In the genomic region with DNA sequence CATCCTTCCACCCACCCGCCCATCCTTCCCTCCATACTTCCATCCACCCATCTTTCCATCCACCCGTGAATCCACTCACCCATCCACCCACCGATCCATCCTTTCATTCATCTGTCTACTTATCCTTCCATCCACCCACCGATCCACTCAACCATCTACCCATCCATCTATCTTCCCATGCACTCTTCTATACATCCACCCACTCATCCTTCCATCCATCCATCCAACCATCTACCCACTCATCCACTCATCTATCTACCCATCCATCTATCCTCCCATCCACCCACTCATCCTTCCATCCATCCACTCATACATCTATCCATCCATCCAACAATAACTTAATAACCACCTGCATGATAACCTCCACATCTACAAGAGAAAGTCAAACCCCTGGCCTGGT, we compare ENCODE assay signal across 30 cellular contexts. TPM values are rescaled to one million over a fixed set of nuclear protein-coding genes. Genes with fewer than 3 reads are reported as not detected.
"Had no signal": no experiment of that assay in that cellular context is flagged by ENCODE, and none has a peak within 500 bp of the region (broad histone marks: within the 10 kb centered on the region; RNA-seq: fewer than 3 reads in every experiment).

No MANE protein-coding gene starts in this region.

- H3K4me1 ChIP-seq: colonic mucosa, gastrocnemius medialis, heart right ventricle, lower lobe of right lung had no signal

- H3K9me3 Mint-ChIP-seq: dendritic cell treated with granulocyte-macrophage colony-stimulating factor and Interleukin-4, amounts not matched to agents 40 ng/mL and 50 ng/mL, for 4 days; effector memory CD8-positive, alpha-beta T cell; endodermal cell; mesothelial cell of epicardium; naive thymus-derived CD4-positive, alpha-beta T cell had no signal

- H3K27ac ChIP-seq: colonic mucosa, epithelial cell of prostate, esophagus squamous epithelium, gastrocnemius medialis, heart right ventricle, left lung, lower lobe of right lung had no signal

- H3K36me3 ChIP-seq: colonic mucosa, gastrocnemius medialis, heart right ventricle, left lung, lower lobe of right lung had no signal

- FAIRE-seq: endometrium, islet of Langerhans, keratinocyte had no signal

- H3K4me1 Mint-ChIP-seq: endodermal cell; naive thymus-derived CD4-positive, alpha-beta T cell had no signal

- DNase-seq: colonic mucosa; cortex of kidney; effector CD8-positive, alpha-beta T cell; effector memory CD8-positive, alpha-beta T cell; endodermal cell; esophagus squamous epithelium; foreskin fibroblast; foreskin melanocyte; gastrocnemius medialis; glutamatergic neuron; head of caudate nucleus; heart right ventricle; hippocampal formation; left cardiac atrium; left lung; left ventricle myocardium superior; lower lobe of right lung; mesenchymal stem cell; mucosa of descending colon; naive thymus-derived CD4-positive, alpha-beta T cell had no signal

- ATAC-seq: effector memory CD8-positive, alpha-beta T cell; esophagus mucosa; gastrocnemius medialis; heart right ventricle; left cardiac atrium; left lung; left ventricle myocardium superior; lower lobe of right lung; mucosa of descending colon; naive thymus-derived CD4-positive, alpha-beta T cell had no signal

- H3K4me3 ChIP-seq: colonic mucosa, esophagus squamous epithelium, gastrocnemius medialis, heart right ventricle, left lung, lower lobe of right lung, mucosa of descending colon had no signal

- H3K27me3 ChIP-seq: colonic mucosa had no signal

- H3K27ac Mint-ChIP-seq: dendritic cell treated with granulocyte-macrophage colony-stimulating factor and Interleukin-4, amounts not matched to agents 40 ng/mL and 50 ng/mL, for 4 days; effector memory CD8-positive, alpha-beta T cell; endodermal cell; mesothelial cell of epicardium; naive thymus-derived CD4-positive, alpha-beta T cell had no signal

- H3K9me3 ChIP-seq: colonic mucosa, esophagus squamous epithelium, gastrocnemius medialis, heart right ventricle, left lung, lower lobe of right lung, mucosa of descending colon had no signal

- H3K36me3 Mint-ChIP-seq: mesothelial cell of epicardium had no signal

- H3K4me3 Mint-ChIP-seq: dendritic cell treated with granulocyte-macrophage colony-stimulating factor and Interleukin-4, amounts not matched to agents 40 ng/mL and 50 ng/mL, for 4 days; effector memory CD8-positive, alpha-beta T cell; endodermal cell; mesothelial cell of epicardium; naive thymus-derived CD4-positive, alpha-beta T cell had no signal

RNA-seq across cellular contexts. Expression of gene WNT7B, which starts 47.3 kb away (rescaled TPM):
- total RNA-seq: dermis microvascular lymphatic vessel endothelial cell; endodermal cell; gastrocnemius medialis; heart right ventricle; left cardiac atrium; left ventricle myocardium superior; lung microvascular endothelial cell; mesenteric fat pad; mucosa of descending colon; naive thymus-derived CD4-positive, alpha-beta T cell had no signal
- polyA plus RNA-seq: heart right ventricle; naive thymus-derived CD4-positive, alpha-beta T cell had no signal
